Comparison of ENCODE assay signal across 9 cellular contexts in genomic region chr9:71162136-71162535, GRCh38. TPM values are rescaled to one million over a fixed set of nuclear protein-coding genes. Genes with fewer than 3 reads are reported as not detected.
"Had no signal": no experiment of that assay in that cellular context is flagged by ENCODE, and none has a peak within 500 bp of the region (broad histone marks: within the 10 kb centered on the region; RNA-seq: fewer than 3 reads in every experiment).

No MANE protein-coding gene starts in this region.

- FAIRE-seq: G401.6, GM12878, GM12891, GM12892, GM18507, GM19239 had no signal

- H3K4me3 ChIP-seq: GM12878 had no signal

- DNase-seq: GDM1, GF-D8 had no signal

- ATAC-seq: GM12878 had no signal

RNA-seq across cellular contexts. Expression of gene TRPM3, which starts 40.7 kb away (rescaled TPM):
- total RNA-seq: G401, GM12878 had no signal
- polyA plus RNA-seq: GM12878 had no signal
